19 cellular contexts compared by ENCODE assay signal in the genomic region with DNA sequence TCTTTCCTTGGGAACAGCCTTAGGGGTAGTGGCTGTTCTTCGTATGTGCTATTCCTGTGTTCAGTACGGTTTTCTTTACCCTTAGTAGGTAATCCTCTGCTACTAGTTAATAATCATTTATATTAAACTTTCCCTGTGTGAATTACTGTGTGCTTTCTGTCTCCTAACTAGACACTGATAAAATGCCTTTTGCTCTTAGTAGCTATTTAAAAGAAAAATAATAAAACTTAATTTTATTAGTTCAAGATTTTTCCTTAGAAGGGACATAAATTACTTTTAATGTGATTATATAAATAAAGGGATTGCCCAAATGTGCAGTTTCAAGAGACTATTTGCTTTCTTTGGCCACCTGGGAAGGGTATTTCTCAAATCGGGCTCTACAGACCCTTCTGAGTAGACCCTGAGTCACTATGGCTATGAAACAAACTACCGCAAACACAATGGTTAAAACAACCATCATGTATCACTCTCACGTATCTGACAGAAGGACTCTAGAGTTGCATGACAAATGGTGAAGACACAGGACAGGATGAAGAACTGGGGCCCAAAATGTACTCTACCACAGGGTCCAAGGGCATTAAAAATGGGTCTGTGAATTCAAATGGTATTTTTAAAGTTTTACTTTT.
"Had no signal": no experiment of that assay in that cellular context is flagged by ENCODE, and none has a peak within 500 bp of the region (broad histone marks: within the 10 kb centered on the region; RNA-seq: fewer than 3 reads in every experiment).

No MANE protein-coding gene starts in this region.

- H3K4me3 ChIP-seq: breast epithelium, hepatocyte, left lung, transverse colon had no signal

- H3K4me3 Mint-ChIP-seq: activated naive CD8-positive, alpha-beta T cell treated with anti-CD3 and anti-CD28 coated beads for 36 hours; dendritic cell treated with granulocyte-macrophage colony-stimulating factor and Interleukin-4, amounts not matched to agents 40 ng/mL and 50 ng/mL, for 4 days; endodermal cell; naive thymus-derived CD8-positive, alpha-beta T cell; stimulated activated naive B cell treated with anti-CD40 and anti-IgM and Interleukin-4, amounts not matched to agents 10 μg/mL and 1 μg/mL and 100 μg/mL, for 72 hours had no signal

- ATAC-seq: activated CD4-positive, CD25-positive, alpha-beta regulatory T cell treated with anti-CD3 and anti-CD28 coated beads, Interleukin-2, amount 50 U/mL, for 24 hours; naive thymus-derived CD8-positive, alpha-beta T cell had no signal

- H3K9me3 ChIP-seq: breast epithelium, left lung, neutrophil, transverse colon had no signal

- H3K4me1 Mint-ChIP-seq: stimulated activated naive B cell treated with anti-CD40 and anti-IgM and Interleukin-4, amounts not matched to agents 10 μg/mL and 1 μg/mL and 100 μg/mL, for 72 hours had no signal

- H3K27ac Mint-ChIP-seq: activated naive CD8-positive, alpha-beta T cell treated with anti-CD3 and anti-CD28 coated beads for 36 hours; dendritic cell treated with granulocyte-macrophage colony-stimulating factor and Interleukin-4, amounts not matched to agents 40 ng/mL and 50 ng/mL, for 4 days; endodermal cell; naive thymus-derived CD8-positive, alpha-beta T cell; stimulated activated naive B cell treated with anti-CD40 and anti-IgM and Interleukin-4, amounts not matched to agents 10 μg/mL and 1 μg/mL and 100 μg/mL, for 72 hours had no signal

- H3K9me3 Mint-ChIP-seq: activated naive CD8-positive, alpha-beta T cell treated with anti-CD3 and anti-CD28 coated beads for 36 hours; dendritic cell treated with granulocyte-macrophage colony-stimulating factor and Interleukin-4, amounts not matched to agents 40 ng/mL and 50 ng/mL, for 4 days; endodermal cell; naive thymus-derived CD8-positive, alpha-beta T cell; stimulated activated naive B cell treated with anti-CD40 and anti-IgM and Interleukin-4, amounts not matched to agents 10 μg/mL and 1 μg/mL and 100 μg/mL, for 72 hours had no signal

- DNase-seq: activated CD4-positive, alpha-beta T cell treated with anti-CD3 and anti-CD28 coated beads, Interleukin-2, amount 50 U/mL, for 1 hour; activated CD8-positive, alpha-beta memory T cell treated with anti-CD3 and anti-CD28 coated beads for 24 hours; activated gamma-delta T cell treated with Interleukin-2 at 50 U/mL for 16 hours; activated naive CD8-positive, alpha-beta T cell treated with anti-CD3 and anti-CD28 coated beads for 36 hours; cerebellar nuclear complex; left lung; naive thymus-derived CD8-positive, alpha-beta T cell; stimulated activated CD4-positive, alpha-beta T cell treated with anti-CD3 and anti-CD28 coated beads, Interleukin-4, amount 100 ng/mL, for 1 hour; stimulated activated naive B cell treated with anti-CD40 and anti-IgM and Interleukin-4, amounts not matched to agents 10 μg/mL and 1 μg/mL and 100 μg/mL, for 72 hours; transverse colon had no signal

- H3K36me3 Mint-ChIP-seq: activated naive CD8-positive, alpha-beta T cell treated with anti-CD3 and anti-CD28 coated beads for 36 hours; naive thymus-derived CD8-positive, alpha-beta T cell; stimulated activated naive B cell treated with anti-CD40 and anti-IgM and Interleukin-4, amounts not matched to agents 10 μg/mL and 1 μg/mL and 100 μg/mL, for 72 hours had no signal

- H3K27me3 ChIP-seq: breast epithelium, hepatocyte, left lung, transverse colon had no signal

- H3K79me2 ChIP-seq: hepatocyte, parathyroid adenoma had no signal

- FAIRE-seq: kidney, TTC549 had no signal

- H3K36me3 ChIP-seq: breast epithelium, left lung, neutrophil, transverse colon had no signal

- H3K4me1 ChIP-seq: left lung, transverse colon had no signal

- H3K27ac ChIP-seq: breast epithelium, hepatocyte, left lung, neutrophil, parathyroid adenoma, transverse colon had no signal

- H2AFZ ChIP-seq: hepatocyte had no signal

- H3K4me2 ChIP-seq: hepatocyte had no signal

- H3K9ac ChIP-seq: parathyroid adenoma had no signal
